ENCODE assay signal across 16 cellular contexts in genomic region chr1:6098303-6099215, GRCh38. TPM values are rescaled to one million over a fixed set of nuclear protein-coding genes. Genes with fewer than 3 reads are reported as not detected.
DNase-seq lines count a peak whose midpoint lies in the region; ATAC-seq and TF ChIP-seq lines count a peak whose summit lies in the region.
"Had no signal": no experiment of that assay in that cellular context is flagged by ENCODE, and none has a peak within 500 bp of the region (broad histone marks: within the 10 kb centered on the region; RNA-seq: fewer than 3 reads in every experiment).

No MANE protein-coding gene starts in this region.

- no peaks in the 10 kb centered on the region for H3K4me1 ChIP-seq in body of pancreas
- H3K4me1 ChIP-seq: A549, HAP-1, tibial artery had no signal

- H3K27me3 Mint-ChIP-seq in activated CD8-positive, alpha-beta T cell treated with anti-CD3 and anti-CD28 coated beads for 36 hours: peaks cover 2% of the 10 kb centered on the region
- H3K27me3 Mint-ChIP-seq in activated CD8-positive, alpha-beta T cell treated with anti-CD3 and anti-CD28 coated beads, Interleukin-2, amount 10 ng/mL, durations not matched to agents 7 days and 5 days (ENCODE audit: low read depth): no peaks in the 10 kb centered on the region
- H3K27me3 Mint-ChIP-seq: activated CD8-positive, alpha-beta memory T cell treated with anti-CD3 and anti-CD28 coated beads, Interleukin-2, amount 10 ng/mL, durations not matched to agents 7 days and 5 days had no signal

- H3K27me3 ChIP-seq in body of pancreas: peaks cover 0 to 3% of the 10 kb centered on the region in 2 donors

- peaks cover 21% of the 10 kb centered on the region for H3K36me3 Mint-ChIP-seq in activated CD8-positive, alpha-beta T cell treated with anti-CD3 and anti-CD28 coated beads for 36 hours (ENCODE audit: low read depth)
- H3K36me3 Mint-ChIP-seq in activated CD8-positive, alpha-beta T cell treated with anti-CD3 and anti-CD28 coated beads, Interleukin-2, amount 10 ng/mL, durations not matched to agents 7 days and 5 days (ENCODE audit: low read depth): peaks cover 27% of the 10 kb centered on the region

- no peaks in the 10 kb centered on the region for H3K9me3 ChIP-seq in body of pancreas
- H3K9me3 ChIP-seq: A549, HAP-1, tibial artery had no signal

- TF ChIP-seq POLR2A in body of pancreas (IDR thresholded peaks at IDR 0.05): no peak

- H3K4me3 Mint-ChIP-seq in activated CD8-positive, alpha-beta T cell treated with anti-CD3 and anti-CD28 coated beads for 36 hours: no peak overlapping the region
- H3K4me3 Mint-ChIP-seq in activated CD8-positive, alpha-beta T cell treated with anti-CD3 and anti-CD28 coated beads, Interleukin-2, amount 10 ng/mL, durations not matched to agents 7 days and 5 days: no peak overlapping the region
- H3K4me3 Mint-ChIP-seq: activated CD8-positive, alpha-beta memory T cell treated with anti-CD3 and anti-CD28 coated beads, Interleukin-2, amount 10 ng/mL, durations not matched to agents 7 days and 5 days had no signal

- no peaks in the 10 kb centered on the region for H3K9me3 Mint-ChIP-seq in activated CD8-positive, alpha-beta T cell treated with anti-CD3 and anti-CD28 coated beads for 36 hours
- H3K9me3 Mint-ChIP-seq in activated CD8-positive, alpha-beta T cell treated with anti-CD3 and anti-CD28 coated beads, Interleukin-2, amount 10 ng/mL, durations not matched to agents 7 days and 5 days (ENCODE audit: insufficient read depth): no peaks in the 10 kb centered on the region

- POLR2A ChIA-PET in activated CD8-positive, alpha-beta T cell treated with anti-CD3 and anti-CD28 coated beads for 36 hours (lab: Charles Lee): interaction anchor here (0.9 kb wide), 1 partner anchor 72 kb away, joined by 3 read pairs; no protein-coding TSS in a partner anchor
- POLR2A ChIA-PET in activated CD8-positive, alpha-beta T cell treated with anti-CD3 and anti-CD28 coated beads, Interleukin-2, amount 10 ng/mL, durations not matched to agents 7 days and 5 days (lab: Charles Lee): no interaction called here
- POLR2A ChIA-PET in HEK293T (lab: Yijun Ruan, JAX): no interaction called here

- H3K36me3 ChIP-seq in body of pancreas (replicated peaks in 1 of 2; ENCODE audit: insufficient read depth in 1 of 2, low read depth in 2 of 2): no peaks in the 10 kb centered on the region
- H3K36me3 ChIP-seq: HAP-1, tibial artery had no signal

- intact Hi-C loops in activated CD8-positive, alpha-beta T cell treated with anti-CD3 and anti-CD28 coated beads for 36 hours (cut with micrococcal nuclease): no loop called here
- intact Hi-C loops in body of pancreas (cut with DNase I): no loop called here

- H3K4me3 ChIP-seq in body of pancreas: no peak overlapping the region
- H3K4me3 ChIP-seq: A549, HAP-1, smooth muscle cell, tibial artery had no signal

- TF ChIP-seq CTCF in activated CD8-positive, alpha-beta T cell treated with anti-CD3 and anti-CD28 coated beads for 36 hours (IDR thresholded peaks at IDR 0.05): no peak
- TF ChIP-seq CTCF in body of pancreas (IDR thresholded peaks at IDR 0.05): no peak

- CTCF ChIA-PET in activated CD8-positive, alpha-beta T cell treated with anti-CD3 and anti-CD28 coated beads for 36 hours (lab: Charles Lee): no interaction called here
- CTCF ChIA-PET in activated CD8-positive, alpha-beta T cell treated with anti-CD3 and anti-CD28 coated beads, Interleukin-2, amount 10 ng/mL, durations not matched to agents 7 days and 5 days (lab: Charles Lee): no interaction called here
- CTCF ChIA-PET in HEK293T (lab: Yijun Ruan, JAX): interaction anchor here (0.6 kb wide), 1 partner anchor 124 kb away, joined by 3 read pairs; no protein-coding TSS in a partner anchor

- no peak for ATAC-seq in activated CD8-positive, alpha-beta T cell treated with anti-CD3 and anti-CD28 coated beads for 36 hours
- no peak for ATAC-seq in activated CD8-positive, alpha-beta T cell treated with anti-CD3 and anti-CD28 coated beads, Interleukin-2, amount 10 ng/mL, durations not matched to agents 7 days and 5 days
- ATAC-seq in body of pancreas: peak; percentile 40
- ATAC-seq: A549; activated CD8-positive, alpha-beta memory T cell treated with anti-CD3 and anti-CD28 coated beads, Interleukin-2, amount 10 ng/mL, durations not matched to agents 7 days and 5 days had no signal

- no peak overlapping the region for H3K27ac Mint-ChIP-seq in activated CD8-positive, alpha-beta T cell treated with anti-CD3 and anti-CD28 coated beads for 36 hours
- no peak overlapping the region for H3K27ac Mint-ChIP-seq in activated CD8-positive, alpha-beta T cell treated with anti-CD3 and anti-CD28 coated beads, Interleukin-2, amount 10 ng/mL, durations not matched to agents 7 days and 5 days

- WGBS in body of pancreas, 2 donors: 72 to 74% methylated on average over 20 to 24 of the region's 24 CpGs

- H3K27ac ChIP-seq in body of pancreas: no peak overlapping the region
- peak overlapping the region; percentile 50 for H3K27ac ChIP-seq in temporal lobe (ENCODE audit: low read depth, low read length)
- H3K27ac ChIP-seq: A549, tibial artery had no signal

- DNase-seq in activated CD8-positive, alpha-beta T cell treated with anti-CD3 and anti-CD28 coated beads for 36 hours: peak; percentile 3
- DNase-seq in activated CD8-positive, alpha-beta T cell treated with anti-CD3 and anti-CD28 coated beads, Interleukin-2, amount 10 ng/mL, durations not matched to agents 7 days and 5 days: no peak
- peak in 2 of 4 donors; percentile 14 to 24 for DNase-seq in body of pancreas
- DNase-seq in iPS-NIHi11 (ENCODE audit: low spot score): peak; percentile 14
- no peak for DNase-seq in T-helper 9 cell
- DNase-seq in HEK293T (ENCODE audit: extremely low spot score): no peak
- DNase-seq in medulla oblongata (ENCODE audit: extremely low spot score): no peak
- DNase-seq: activated CD8-positive, alpha-beta memory T cell treated with anti-CD3 and anti-CD28 coated beads, Interleukin-2, amount 10 ng/mL, durations not matched to agents 7 days and 5 days; DMS153; NCI-H1105; NCI-H524 had no signal

- no peaks in the 10 kb centered on the region for H3K4me1 Mint-ChIP-seq in activated CD8-positive, alpha-beta T cell treated with anti-CD3 and anti-CD28 coated beads for 36 hours (ENCODE audit: low read depth)
- no peaks in the 10 kb centered on the region for H3K4me1 Mint-ChIP-seq in activated CD8-positive, alpha-beta T cell treated with anti-CD3 and anti-CD28 coated beads, Interleukin-2, amount 10 ng/mL, durations not matched to agents 7 days and 5 days (ENCODE audit: low read depth)
- H3K4me1 Mint-ChIP-seq: activated CD8-positive, alpha-beta memory T cell treated with anti-CD3 and anti-CD28 coated beads, Interleukin-2, amount 10 ng/mL, durations not matched to agents 7 days and 5 days had no signal

TF ChIP-seq in HEK293T, 16 proteins besides CTCF, POLR2A, EP300 and RAD21:
- no peak for TF ChIP-seq NFRKB (IDR thresholded peaks at IDR 0.05)
- TF ChIP-seq LEF1 (IDR thresholded peaks at IDR 0.05; ENCODE audit: borderline replicate concordance): no peak
- TF ChIP-seq ELF4 (IDR thresholded peaks at IDR 0.05): no peak
- TF ChIP-seq CTBP1 (IDR thresholded peaks at IDR 0.05; ENCODE audit: borderline replicate concordance): no peak
- no peak for TF ChIP-seq FOXK2 (IDR thresholded peaks at IDR 0.05)
- TF ChIP-seq HDGF (IDR thresholded peaks at IDR 0.05; ENCODE audit: borderline replicate concordance): no peak
- TF ChIP-seq L3MBTL2 (conservative IDR thresholded peaks at IDR 0.05): no peak
- TF ChIP-seq FOXM1 (IDR thresholded peaks at IDR 0.05; ENCODE audit: borderline replicate concordance): no peak
- TF ChIP-seq SUZ12 (IDR thresholded peaks at IDR 0.05): no peak
- no peak for TF ChIP-seq FOXA1 (IDR thresholded peaks at IDR 0.05)
- TF ChIP-seq ZNF384 (IDR thresholded peaks at IDR 0.05): no peak
- no peak for TF ChIP-seq BHLHE40 (IDR thresholded peaks at IDR 0.05; ENCODE audit: borderline replicate concordance)

RNA-seq across cellular contexts. Expression of gene KCNAB2, which starts 52.9 kb away (rescaled TPM):
- 100 to 1,000 TPM; 290 to 299 TPM for total RNA-seq in activated CD8-positive, alpha-beta T cell treated with anti-CD3 and anti-CD28 coated beads for 36 hours
- total RNA-seq in activated CD8-positive, alpha-beta T cell treated with anti-CD3 and anti-CD28 coated beads, Interleukin-2, amount 10 ng/mL, durations not matched to agents 7 days and 5 days: 100 to 1,000 TPM; 343 to 360 TPM
- total RNA-seq in body of pancreas (1 to 10 TPM; 4.6 to 7.0 TPM), temporal lobe (9.1 TPM)

Comparison
In these comparisons a context has a peak if more than half of its experiments do, and no peak if none do; other contexts are left out.
1. DNase-seq: peak in activated CD8-positive, alpha-beta T cell treated with anti-CD3 and anti-CD28 coated beads for 36 hours (single experiment) and iPS-NIHi11 (single experiment); none in activated CD8-positive, alpha-beta T cell treated with anti-CD3 and anti-CD28 coated beads, Interleukin-2, amount 10 ng/mL, durations not matched to agents 7 days and 5 days (single experiment), T-helper 9 cell (single experiment), HEK293T (single experiment) and medulla oblongata (single experiment).
2. RNA of gene KCNAB2, which starts 52.9 kb away (total RNA-seq): 343 to 360 TPM in activated CD8-positive, alpha-beta T cell treated with anti-CD3 and anti-CD28 coated beads, Interleukin-2, amount 10 ng/mL, durations not matched to agents 7 days and 5 days and 290 to 299 TPM in activated CD8-positive, alpha-beta T cell treated with anti-CD3 and anti-CD28 coated beads for 36 hours; 9.1 TPM in temporal lobe (single experiment) and 4.6 to 7.0 TPM in body of pancreas; every median in the first group is over 10 times any median in the second.